8 cellular contexts compared by ENCODE assay signal in the genomic region with DNA sequence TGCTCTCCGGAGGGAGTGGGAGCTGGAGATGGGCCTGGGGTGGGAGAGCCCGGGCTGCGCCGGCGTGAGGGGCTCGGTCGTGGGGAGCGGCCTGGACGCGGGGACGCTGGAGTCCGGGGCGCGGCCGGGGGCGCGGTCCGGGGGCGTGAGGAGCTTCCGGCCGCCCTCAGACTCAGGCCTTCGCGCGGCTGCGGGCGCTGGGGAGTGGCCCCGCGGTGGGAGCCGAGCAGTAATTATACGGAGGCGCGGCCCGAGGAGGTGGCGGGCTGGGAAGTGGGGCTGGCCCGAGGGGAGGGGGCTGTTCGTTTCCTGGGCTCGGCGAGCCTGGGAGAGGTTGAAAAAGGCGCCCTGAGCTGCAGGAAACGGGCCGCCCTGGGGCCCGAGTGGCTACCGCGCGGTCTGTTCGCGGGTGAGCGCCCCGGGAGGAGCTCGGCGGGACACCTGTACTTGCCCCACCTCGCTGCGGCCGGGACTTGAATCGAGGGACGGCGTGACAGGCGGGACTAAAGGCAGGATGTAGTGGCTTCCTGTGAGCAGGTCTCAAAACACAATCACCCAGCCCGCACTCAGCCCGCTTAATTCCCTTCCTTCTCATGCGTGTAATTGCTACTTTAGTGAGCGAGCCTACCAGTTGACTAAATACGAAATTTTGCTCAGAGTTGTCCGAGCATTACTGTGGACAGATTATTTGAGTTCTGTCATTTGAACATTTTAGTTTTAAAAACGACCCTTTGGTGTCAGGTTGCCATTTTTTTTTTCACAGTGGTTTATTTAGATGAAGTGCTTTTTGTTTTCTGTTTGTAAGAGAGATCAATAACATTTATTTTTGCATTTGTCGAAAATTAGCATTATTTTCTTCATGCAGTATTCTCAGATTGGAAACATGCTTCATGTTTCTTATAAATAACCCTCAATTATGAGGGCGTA. TPM values are rescaled to one million over a fixed set of nuclear protein-coding genes. Genes with fewer than 3 reads are reported as not detected.
DNase-seq lines count a peak whose midpoint lies in the region; ATAC-seq, FAIRE-seq and TF ChIP-seq lines count a peak whose summit lies in the region.

No MANE protein-coding gene starts in this region.

- peak; percentile 4 for TF ChIP-seq CTCF in psoas muscle (IDR thresholded peaks at IDR 0.05)
- peak in 1 of 3 experiments; percentile 5 for TF ChIP-seq CTCF in vagina (IDR thresholded peaks at IDR 0.05)

- peaks cover 6% of the 10 kb centered on the region for H3K4me1 ChIP-seq in psoas muscle
- H3K4me1 ChIP-seq in vagina, result peaks cover 32% of the 10 kb centered on the region

- H3K9me3 Mint-ChIP-seq in activated naive CD8-positive, alpha-beta T cell treated with anti-CD3 and anti-CD28 coated beads, Interleukin-2, amount 50 U/mL, for 24 hours, result no peaks in the 10 kb centered on the region

- intact Hi-C loops in left cardiac atrium (cut with DNase I), result no loop called here
- intact Hi-C loops in psoas muscle (cut with DNase I), result loop anchor here in 1 of 2 donors (5.0 kb wide), 1 partner anchor 55 kb away; no protein-coding TSS in a partner anchor
- intact Hi-C loops in vagina (cut with DNase I), result no loop called here

- H3K27ac ChIP-seq in psoas muscle (peak overlapping the region; percentile 94), vagina (peak overlapping the region; percentile 97)

- peak overlapping the region; percentile 87 for H3K4me3 ChIP-seq in psoas muscle
- H3K4me3 ChIP-seq in vagina, result peak overlapping the region; percentile 81 to 99

- peak overlapping the region; percentile 89 for H3K4me3 Mint-ChIP-seq in activated naive CD8-positive, alpha-beta T cell treated with anti-CD3 and anti-CD28 coated beads, Interleukin-2, amount 50 U/mL, for 24 hours

- H3K9me3 ChIP-seq in psoas muscle (no peaks in the 10 kb centered on the region), vagina (no peaks in the 10 kb centered on the region)

- DNase-seq in GM12892 (ENCODE audit: insufficient read length) (peak; percentile 59), NCI-H1105 treated with DMSO at 0.1 percent for 48 hours (lab: John Stamatoyannopoulos, UW) (peak; percentile 94), SW 1271 (lab: John Stamatoyannopoulos, UW) (peak; percentile 54 to 78), left cardiac atrium (peak; percentile 71), psoas muscle (peak; percentile 66 to 77), vagina (ENCODE audit: extremely low spot score in 2 of 2) (peak in 1 of 2 donors; percentile 89)
- peak; percentile 85 for DNase-seq in activated naive CD8-positive, alpha-beta T cell treated with anti-CD3 and anti-CD28 coated beads, Interleukin-2, amount 50 U/mL, for 24 hours

- H3K36me3 ChIP-seq in psoas muscle (ENCODE audit: insufficient read depth in 1 of 2, low read depth in 1 of 2) (no peaks in the 10 kb centered on the region), vagina (no peaks in the 10 kb centered on the region)

- 2 to 3% (median 2%) methylated on average over 42 to 67 of the region's 67 CpGs for WGBS in psoas muscle, 3 donors

- H3K27me3 Mint-ChIP-seq in activated naive CD8-positive, alpha-beta T cell treated with anti-CD3 and anti-CD28 coated beads, Interleukin-2, amount 50 U/mL, for 24 hours, result no peaks in the 10 kb centered on the region

- no peaks in the 10 kb centered on the region for H3K27me3 ChIP-seq in psoas muscle (ENCODE audit: insufficient read depth in 3 of 3, low read length in 2 of 3)
- no peaks in the 10 kb centered on the region for H3K27me3 ChIP-seq in vagina

- peak overlapping the region; percentile 90 for H3K27ac Mint-ChIP-seq in activated naive CD8-positive, alpha-beta T cell treated with anti-CD3 and anti-CD28 coated beads, Interleukin-2, amount 50 U/mL, for 24 hours

- peaks cover 77% of the 10 kb centered on the region for H3K4me1 Mint-ChIP-seq in activated naive CD8-positive, alpha-beta T cell treated with anti-CD3 and anti-CD28 coated beads, Interleukin-2, amount 50 U/mL, for 24 hours

- H3K36me3 Mint-ChIP-seq in activated naive CD8-positive, alpha-beta T cell treated with anti-CD3 and anti-CD28 coated beads, Interleukin-2, amount 50 U/mL, for 24 hours (ENCODE audit: low read depth), result peaks cover 27% of the 10 kb centered on the region

- TF ChIP-seq POLR2A in GM12892 (IDR thresholded peaks at IDR 0.05; ENCODE audit: low read depth, low read length) (peak; percentile 72), vagina (IDR thresholded peaks at IDR 0.05) (peak in 1 of 2 donors; percentile 42)

- ATAC-seq in HG02759 (IDR thresholded peaks at IDR 0.05; ENCODE audit: unreplicated experiment) (peak; percentile 78), left cardiac atrium (peak; percentile 65 to 79), psoas muscle (peak; percentile 74 to 87 (median 80))
- ATAC-seq in activated naive CD8-positive, alpha-beta T cell treated with anti-CD3 and anti-CD28 coated beads, Interleukin-2, amount 50 U/mL, for 24 hours, result peak; percentile 65

- FAIRE-seq in GM12892 (lab: Jason Lieb, UNC), result peak; percentile 93

RNA-seq across cellular contexts. Expression of gene RASA2, which starts 0.9 kb away (rescaled TPM):
- polyA plus RNA-seq in GM12892 (2012; ENCODE audit: missing spikeins), result 5.2 TPM
- total RNA-seq in left cardiac atrium (1 to 10 TPM; 5.2 to 7.8 TPM), psoas muscle (1 to 10 TPM; 2.3 to 4.0 (median 3.0) TPM), vagina (18.4 TPM)
- 1 to 10 TPM; 1.3 to 2.0 (median 1.4) TPM for polyA plus RNA-seq in psoas muscle
